ENCODE assay signal across 19 cellular contexts in the genomic region with DNA sequence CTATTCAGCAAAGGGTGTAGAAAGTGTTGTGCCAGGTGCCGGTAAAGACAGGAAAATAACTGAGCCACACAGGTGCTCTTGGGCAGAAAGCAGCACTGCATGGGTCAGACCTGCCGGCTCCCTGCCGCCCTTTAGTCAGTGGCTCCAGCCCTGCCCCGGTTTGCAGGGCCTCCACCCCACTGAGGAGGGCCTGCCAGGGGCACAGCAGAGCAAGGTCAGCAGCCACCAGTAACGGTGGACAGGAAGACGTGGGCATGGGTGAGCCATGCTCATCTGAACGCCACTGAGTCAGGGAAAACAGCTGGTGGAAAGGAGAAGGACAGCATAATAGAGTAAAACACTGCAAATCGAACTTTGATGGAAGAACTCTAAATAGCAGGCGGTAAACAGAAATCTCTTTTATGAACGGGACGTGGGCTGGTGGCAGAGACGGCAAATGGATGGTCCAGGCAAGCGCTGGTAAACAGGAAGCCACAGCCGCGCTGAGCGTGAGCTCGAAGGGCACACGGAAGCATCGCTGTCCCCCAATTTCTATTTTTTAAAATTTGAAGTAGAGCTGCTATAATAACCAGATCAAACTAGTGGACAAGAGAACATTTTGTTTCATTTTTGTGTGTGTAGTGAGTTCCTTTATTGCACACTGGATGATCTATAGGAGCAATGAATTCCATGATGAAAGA.
A peak's percentile ranks its signal among the peaks of the same experiment; 100 is the strongest.
DNase-seq lines count a peak whose midpoint lies in the region; ATAC-seq and FAIRE-seq lines count a peak whose summit lies in the region.
"Had no signal": no experiment of that assay in that cellular context is flagged by ENCODE, and none has a peak within 500 bp of the region (broad histone marks: within the 10 kb centered on the region; RNA-seq: fewer than 3 reads in every experiment).

No MANE protein-coding gene starts in this region.

- H2BK120ac ChIP-seq in neuronal stem cell (ENCODE audit: low read depth, low read length), result no peak overlapping the region

- H3K27me3 ChIP-seq in BLaER1 (no peaks in the 10 kb centered on the region), neuronal stem cell (ENCODE audit: control insufficient read depth in 3 of 3, insufficient read depth in 3 of 3, low read depth in 1 of 3, low read length in 3 of 3) (no peaks in the 10 kb centered on the region)

- H3K23ac ChIP-seq in neuronal stem cell (ENCODE audit: low read depth, low read length, poor library complexity), result no peak overlapping the region

- H3K36me3 Mint-ChIP-seq in activated T-helper 2 cell treated with anti-CD3 and anti-CD28 coated beads, Interferon-gamma antibody, Interleukin-2, Interleukin-4, amounts not matched to agents 10 μg/mL and 5 μg/mL and 100 μg/mL, durations not matched to agents 14 hours and 24 hours and 36 hours (ENCODE audit: low read depth), result no peaks in the 10 kb centered on the region
- peaks cover 0 to 7% of the 10 kb centered on the region in 2 donors for H3K36me3 Mint-ChIP-seq in naive B cell
- H3K36me3 Mint-ChIP-seq: brain had no signal

- no peak overlapping the region for H2BK12ac ChIP-seq in neuronal stem cell (ENCODE audit: low read length)

- ATAC-seq in naive B cell (ENCODE audit: low read depth in 2 of 2), result peak; percentile 62 to 76
- ATAC-seq in GM21360 (IDR thresholded peaks at IDR 0.05; ENCODE audit: unreplicated experiment), result no peak
- ATAC-seq: HepG2, psoas muscle had no signal

- no peak overlapping the region for H3K18ac ChIP-seq in neuronal stem cell (ENCODE audit: low read length)

- H3K4me2 ChIP-seq in BLaER1 (peak overlapping the region; percentile 85), neuronal stem cell (ENCODE audit: insufficient read depth, low read length, poor library complexity, severe bottlenecking) (no peak overlapping the region)

- peaks cover 29% of the 10 kb centered on the region for H3K4me1 ChIP-seq in BLaER1
- H3K4me1 ChIP-seq in neuronal stem cell (ENCODE audit: control insufficient read depth in 2 of 2, insufficient read depth in 1 of 2, low read depth in 1 of 2, low read length in 2 of 2), result peaks cover 3 to 4% of the 10 kb centered on the region in 2 donors
- H3K4me1 ChIP-seq: psoas muscle had no signal

- no peak overlapping the region for H2BK5ac ChIP-seq in neuronal stem cell (ENCODE audit: low read length)

- H3K27ac ChIP-seq in BLaER1 (peak overlapping the region; percentile 38; the same call in 1 of the 2 replicates), neuronal stem cell (replicated peaks; ENCODE audit: low read length) (no peak overlapping the region)
- H3K27ac ChIP-seq: GM23248, psoas muscle had no signal

- peak; percentile 11 for FAIRE-seq in GM19239 (lab: Jason Lieb, UNC)
- FAIRE-seq: frontal cortex, GM12892, HepG2, islet of Langerhans had no signal

- H3K9me3 ChIP-seq in BLaER1 (no peaks in the 10 kb centered on the region; the same call in none of the 2 replicates), neuronal stem cell (replicated peaks in 1 of 2; ENCODE audit: control insufficient read depth in 2 of 2, insufficient read depth in 1 of 2, low read depth in 1 of 2, low read length in 2 of 2) (no peaks in the 10 kb centered on the region)
- H3K9me3 ChIP-seq: psoas muscle had no signal

- H3K36me3 ChIP-seq in BLaER1, result no peaks in the 10 kb centered on the region
- no peaks in the 10 kb centered on the region for H3K36me3 ChIP-seq in neuronal stem cell (replicated peaks in 1 of 2; ENCODE audit: control insufficient read depth in 2 of 2, insufficient read depth in 2 of 2, low read length in 2 of 2)

- no peak overlapping the region for H3K4ac ChIP-seq in neuronal stem cell (ENCODE audit: low read length)

- DNase-seq in GM19239 (ENCODE audit: insufficient read length, low spot score) (no peak), naive B cell (no peak), NCI-H345 treated with DMSO at 0.1 percent for 48 hours (lab: John Stamatoyannopoulos, UW; ENCODE audit: unreplicated experiment) (no peak), SHP77 treated with DMSO at 0.1 percent for 48 hours (lab: John Stamatoyannopoulos, UW) (no peak), neuronal stem cell (ENCODE audit: low spot score) (no peak)
- peak; percentile 26 for DNase-seq in activated T-helper 2 cell treated with anti-CD3 and anti-CD28 coated beads, Interferon-gamma antibody, Interleukin-2, Interleukin-4, amounts not matched to agents 10 μg/mL and 5 μg/mL and 100 μg/mL, durations not matched to agents 14 hours and 24 hours and 36 hours (ENCODE audit: low spot score)
- DNase-seq: AML-193; effector CD8-positive, alpha-beta T cell; GM23248; NCI-H1048; NCI-H510A; psoas muscle had no signal

- H3K9ac ChIP-seq in BLaER1, result no peak overlapping the region
- no peak overlapping the region for H3K9ac ChIP-seq in neuronal stem cell (ENCODE audit: low read depth, low read length, poor library complexity)
- H3K9ac ChIP-seq: GM23248 had no signal

- H3K79me1 ChIP-seq in neuronal stem cell (ENCODE audit: low read depth, low read length), result peaks cover 3% of the 10 kb centered on the region

- no peak overlapping the region for H4K91ac ChIP-seq in neuronal stem cell (ENCODE audit: low read depth, low read length, poor library complexity)

- no peak overlapping the region for H4K8ac ChIP-seq in neuronal stem cell (ENCODE audit: low read depth, low read length)

- peak overlapping the region; percentile 37 for H3K4me3 Mint-ChIP-seq in activated T-helper 2 cell treated with anti-CD3 and anti-CD28 coated beads, Interferon-gamma antibody, Interleukin-2, Interleukin-4, amounts not matched to agents 10 μg/mL and 5 μg/mL and 100 μg/mL, durations not matched to agents 14 hours and 24 hours and 36 hours (ENCODE audit: low read depth)
- peak overlapping the region; percentile 81 to 90 (median 86) for H3K4me3 Mint-ChIP-seq in naive B cell
- H3K4me3 Mint-ChIP-seq: brain had no signal

- H3K27me3 Mint-ChIP-seq in activated T-helper 2 cell treated with anti-CD3 and anti-CD28 coated beads, Interferon-gamma antibody, Interleukin-2, Interleukin-4, amounts not matched to agents 10 μg/mL and 5 μg/mL and 100 μg/mL, durations not matched to agents 14 hours and 24 hours and 36 hours (ENCODE audit: low read depth), result peaks cover 5% of the 10 kb centered on the region
- no peaks in the 10 kb centered on the region for H3K27me3 Mint-ChIP-seq in naive B cell
- H3K27me3 Mint-ChIP-seq: brain had no signal

- WGBS in neuronal stem cell (ENCODE audit: extremely low coverage in 2 of 2, insufficient read length in 2 of 2, insufficient replicate concordance in 1 of 2), 2 donors, result no CpG with 5 or more reads among the region's 19 CpGs

- no peak overlapping the region for H2AFZ ChIP-seq in neuronal stem cell (ENCODE audit: low read length)
- H2AFZ ChIP-seq: GM23248 had no signal

- H3K4me1 Mint-ChIP-seq in activated T-helper 2 cell treated with anti-CD3 and anti-CD28 coated beads, Interferon-gamma antibody, Interleukin-2, Interleukin-4, amounts not matched to agents 10 μg/mL and 5 μg/mL and 100 μg/mL, durations not matched to agents 14 hours and 24 hours and 36 hours (ENCODE audit: low read depth), result peaks cover 29% of the 10 kb centered on the region
- peaks cover 30 to 37% (median 32%) of the 10 kb centered on the region in 3 donors for H3K4me1 Mint-ChIP-seq in naive B cell

- H4K20me1 ChIP-seq in BLaER1, result no peaks in the 10 kb centered on the region

- H2BK15ac ChIP-seq in neuronal stem cell (ENCODE audit: low read length), result no peak overlapping the region

- peak overlapping the region; percentile 38; the same call in 1 of the 2 replicates for H3K4me3 ChIP-seq in BLaER1
- H3K4me3 ChIP-seq in neuronal stem cell (ENCODE audit: low read length in 2 of 2), result no peak overlapping the region
- H3K4me3 ChIP-seq: GM23248, psoas muscle had no signal

- intact Hi-C loops in activated T-helper 2 cell treated with anti-CD3 and anti-CD28 coated beads, Interferon-gamma antibody, Interleukin-2, Interleukin-4, amounts not matched to agents 10 μg/mL and 5 μg/mL and 100 μg/mL, durations not matched to agents 14 hours and 24 hours and 36 hours (cut with micrococcal nuclease), result loop anchor here (5.0 to 10.0 kb wide), 2 partner anchors 37 to 115 kb away; no protein-coding TSS in a partner anchor

- H3K9me3 Mint-ChIP-seq in activated T-helper 2 cell treated with anti-CD3 and anti-CD28 coated beads, Interferon-gamma antibody, Interleukin-2, Interleukin-4, amounts not matched to agents 10 μg/mL and 5 μg/mL and 100 μg/mL, durations not matched to agents 14 hours and 24 hours and 36 hours, result no peaks in the 10 kb centered on the region
- H3K9me3 Mint-ChIP-seq in naive B cell, result peaks cover 0 to 2% (median 0%) of the 10 kb centered on the region in 7 donors

- no peak overlapping the region for H3K14ac ChIP-seq in neuronal stem cell (ENCODE audit: low read length)

- peak overlapping the region; percentile 78 for H3K27ac Mint-ChIP-seq in activated T-helper 2 cell treated with anti-CD3 and anti-CD28 coated beads, Interferon-gamma antibody, Interleukin-2, Interleukin-4, amounts not matched to agents 10 μg/mL and 5 μg/mL and 100 μg/mL, durations not matched to agents 14 hours and 24 hours and 36 hours
- peak overlapping the region; percentile 97 to 98 (median 98) for H3K27ac Mint-ChIP-seq in naive B cell
- H3K27ac Mint-ChIP-seq: brain had no signal

- H2AK5ac ChIP-seq in neuronal stem cell (ENCODE audit: low read depth, low read length), result no peak overlapping the region
